2 cellular contexts compared by ENCODE assay signal in genomic region chr19:39196860-39197562, GRCh38.
TF ChIP-seq lines count a peak whose summit lies in the region.

TSS of gene NCCRP1 (plus strand) at chr19:39196964. CDS start at chr19:39196983, 19 bp downstream.

TF ChIP-seq in GM12891, 5 proteins besides CTCF, POLR2A, EP300 and RAD21 (continued from another document):
- TF ChIP-seq POLR2AphosphoS5 (IDR thresholded peaks at IDR 0.05; ENCODE audit: low read depth, low read length) (no peak), SPI1 (IDR thresholded peaks at IDR 0.05; ENCODE audit: low read depth, low read length) (no peak), TAF1 (IDR thresholded peaks at IDR 0.05; ENCODE audit: low read depth, low read length) (no peak)

TF ChIP-seq in K562, 482 proteins besides CTCF, POLR2A, EP300 and RAD21 (continued from another document and continues in another):
- no peak for TF ChIP-seq CHD7 (IDR thresholded peaks at IDR 0.05; ENCODE audit: low read depth, low read length)
- no peak for TF ChIP-seq SAFB2 (IDR thresholded peaks at IDR 0.05; ENCODE audit: borderline replicate concordance, low read depth, low read length, severe bottlenecking)
- TF ChIP-seq STAG1 (CRISPR knock-in tag; IDR thresholded peaks at IDR 0.05; ENCODE audit: borderline replicate concordance): 0 out of 2 replicates have a peak, but pooled peaks have one; percentile 29
- TF ChIP-seq CREB3 (tag; conservative IDR thresholded peaks at IDR 0.05; ENCODE audit: low read depth): no peak
- TF ChIP-seq ZBTB34 (CRISPR knock-in tag; IDR thresholded peaks at IDR 0.05): no peak
- TF ChIP-seq GTF2F1 (IDR thresholded peaks at IDR 0.05; ENCODE audit: low read depth, low read length): no peak
- TF ChIP-seq TBL1XR1 (IDR thresholded peaks at IDR 0.05; ENCODE audit: low read length in 2 of 2): no peak
- 0 out of 2 replicates have a peak, but pooled peaks have one; percentile 33 for TF ChIP-seq NR3C1 (CRISPR knock-in tag; IDR thresholded peaks at IDR 0.05)
- peak; percentile 75 for TF ChIP-seq ZBTB33 (CRISPR knock-in tag; IDR thresholded peaks at IDR 0.05)
- no peak for TF ChIP-seq ZBTB17 (CRISPR knock-in tag; IDR thresholded peaks at IDR 0.05)
- TF ChIP-seq PYGO2 (tag; IDR thresholded peaks at IDR 0.05): no peak
- TF ChIP-seq TSC22D4 (tag; IDR thresholded peaks at IDR 0.05): no peak
- no peak for TF ChIP-seq TRIM25 (IDR thresholded peaks at IDR 0.05; ENCODE audit: borderline replicate concordance)
- TF ChIP-seq GATA2 (CRISPR knock-in tag; IDR thresholded peaks at IDR 0.05): no peak
- TF ChIP-seq NUFIP1 (IDR thresholded peaks at IDR 0.05; ENCODE audit: partially characterized antibody): no peak
- no peak for TF ChIP-seq THRAP3 (IDR thresholded peaks at IDR 0.05; ENCODE audit: borderline replicate concordance)
- no peak for TF ChIP-seq GTF3C2 (IDR thresholded peaks at IDR 0.05; ENCODE audit: borderline replicate concordance, extremely low read depth, insufficient read length)
- no peak for TF ChIP-seq ARID3A (IDR thresholded peaks at IDR 0.05; ENCODE audit: borderline replicate concordance, low read depth, low read length)
- TF ChIP-seq CEBPG (CRISPR knock-in tag; IDR thresholded peaks at IDR 0.05): no peak
- no peak for TF ChIP-seq CEBPG (tag; conservative IDR thresholded peaks at IDR 0.05 in 1 of 2, IDR thresholded peaks at IDR 0.05 in 1 of 2)
- TF ChIP-seq KLF1 (tag; IDR thresholded peaks at IDR 0.05): no peak
- no peak for TF ChIP-seq RBM25 (IDR thresholded peaks at IDR 0.05; ENCODE audit: low read depth, low read length, severe bottlenecking)
- TF ChIP-seq ZBTB2 (IDR thresholded peaks at IDR 0.05): no peak
- no peak for TF ChIP-seq ESRRB (CRISPR knock-in tag; IDR thresholded peaks at IDR 0.05; ENCODE audit: borderline replicate concordance)
- TF ChIP-seq ELF4 (CRISPR knock-in tag; IDR thresholded peaks at IDR 0.05): peak; percentile 38; the same call in 1 of the 2 replicates
- TF ChIP-seq PHF21A (IDR thresholded peaks at IDR 0.05; ENCODE audit: borderline replicate concordance, low read depth): no peak
- no peak for TF ChIP-seq SNIP1 (IDR thresholded peaks at IDR 0.05; ENCODE audit: low read depth)
- no peak for TF ChIP-seq CREB1 (IDR thresholded peaks at IDR 0.05)
- no peak for TF ChIP-seq CREB1 (CRISPR knock-in tag; IDR thresholded peaks at IDR 0.05)
- no peak for TF ChIP-seq MEIS2 (IDR thresholded peaks at IDR 0.05; ENCODE audit: partially characterized antibody)
- no peak for TF ChIP-seq BACH1 (tag; IDR thresholded peaks at IDR 0.05)
- no peak for TF ChIP-seq MAZ (CRISPR knock-in tag; conservative IDR thresholded peaks at IDR 0.05 in 1 of 2, IDR thresholded peaks at IDR 0.05 in 1 of 2)
